Comparison of ENCODE assay signal across 28 cellular contexts in genomic region chr11:991034-991433, GRCh38. TPM values are rescaled to one million over a fixed set of nuclear protein-coding genes. Genes with fewer than 3 reads are reported as not detected.
"Had no signal": no experiment of that assay in that cellular context is flagged by ENCODE, and none has a peak within 500 bp of the region (broad histone marks: within the 10 kb centered on the region; RNA-seq: fewer than 3 reads in every experiment).

No MANE protein-coding gene starts in this region.

- H3K9me3 ChIP-seq: left lung, pancreas, psoas muscle, testis, upper lobe of left lung had no signal

- H3K4me2 ChIP-seq: hepatocyte had no signal

- H3K36me3 Mint-ChIP-seq: natural killer cell had no signal

- H3K79me2 ChIP-seq: hepatocyte had no signal

- H3K4me3 ChIP-seq: hepatocyte, left lung, lung, pancreas, psoas muscle, testis, upper lobe of left lung had no signal

- H3K27me3 Mint-ChIP-seq: activated naive CD4-positive, alpha-beta T cell treated with anti-CD3 and anti-CD28 coated beads, Interleukin-2, amount 50 U/mL, for 24 hours had no signal

- DNase-seq: activated CD8-positive, alpha-beta memory T cell treated with anti-CD3 and anti-CD28 coated beads, Interleukin-2, amount 50 U/mL, for 48 hours; activated effector memory CD4-positive, alpha-beta T cell treated with Interleukin-2 at 50 U/mL for 16 hours; activated T-cell treated with anti-CD3 and anti-CD28 coated beads, Interleukin-2, amount 50 U/mL, for 72 hours; aorta; central memory CD4-positive, alpha-beta T cell; effector memory CD4-positive, alpha-beta T cell; foreskin melanocyte; immature natural killer cell; left lung; natural killer cell; psoas muscle; stimulated activated CD4-positive, alpha-beta T cell treated with anti-CD3 and anti-CD28 coated beads, Interleukin-12 subunit alpha, Interleukin-12 subunit beta, amount 100 ng/mL, for 4 hours; stimulated activated CD4-positive, alpha-beta T cell treated with anti-CD3 and anti-CD28 coated beads, Interleukin-4, amount 100 ng/mL, for 4 hours; testis had no signal

- H3K27me3 ChIP-seq: hepatocyte, left lung, pancreas, testis, upper lobe of left lung had no signal

- ATAC-seq: activated CD4-positive, CD25-positive, alpha-beta regulatory T cell treated with anti-CD3 and anti-CD28 coated beads, Interleukin-2, amount 50 U/mL, for 24 hours; activated T-cell treated with anti-CD3 and anti-CD28 coated beads, Interleukin-2, amount 50 U/mL, for 72 hours; left lung; natural killer cell; right cardiac atrium; SK-N-SH treated with all-trans-retinoic acid at 6 μM for 48 hours had no signal

- H3K27ac Mint-ChIP-seq: activated naive CD4-positive, alpha-beta T cell treated with anti-CD3 and anti-CD28 coated beads, Interleukin-2, amount 50 U/mL, for 24 hours; activated T-cell treated with anti-CD3 and anti-CD28 coated beads, Interleukin-2, amount 50 U/mL, for 72 hours; mesothelial cell of epicardium; natural killer cell had no signal

- H3K4me1 ChIP-seq: pancreas, psoas muscle had no signal

- H3K9me3 Mint-ChIP-seq: activated naive CD4-positive, alpha-beta T cell treated with anti-CD3 and anti-CD28 coated beads, Interleukin-2, amount 50 U/mL, for 24 hours; activated T-cell treated with anti-CD3 and anti-CD28 coated beads, Interleukin-2, amount 50 U/mL, for 72 hours; immature natural killer cell; mesothelial cell of epicardium; natural killer cell had no signal

- H2AFZ ChIP-seq: hepatocyte had no signal

- H3K4me3 Mint-ChIP-seq: activated naive CD4-positive, alpha-beta T cell treated with anti-CD3 and anti-CD28 coated beads, Interleukin-2, amount 50 U/mL, for 24 hours; activated T-cell treated with anti-CD3 and anti-CD28 coated beads, Interleukin-2, amount 50 U/mL, for 72 hours; immature natural killer cell; mesothelial cell of epicardium; natural killer cell had no signal

- H3K27ac ChIP-seq: hepatocyte, left lung, pancreas, psoas muscle, testis, upper lobe of left lung had no signal

RNA-seq across cellular contexts. Expression of gene MUC6, which starts 45.5 kb away (rescaled TPM):
- total RNA-seq: activated CD8-positive, alpha-beta memory T cell treated with anti-CD3 and anti-CD28 coated beads for 36 hours; activated T-cell treated with anti-CD3 and anti-CD28 coated beads, Interleukin-2, amount 50 U/mL, for 72 hours; aorta; dermis microvascular lymphatic vessel endothelial cell; hepatocyte; kidney epithelial cell; left lung; mesothelial cell of epicardium; natural killer cell; psoas muscle; right cardiac atrium; skeletal muscle tissue; T-helper 2 cell treated with Interferon-gamma antibody and Interleukin-4, amounts not matched to agents 100 ng/mL and 5 ng/mL, for 36 hours had no signal
- polyA plus RNA-seq: hepatocyte, immature natural killer cell had no signal
